In the genomic region with DNA sequence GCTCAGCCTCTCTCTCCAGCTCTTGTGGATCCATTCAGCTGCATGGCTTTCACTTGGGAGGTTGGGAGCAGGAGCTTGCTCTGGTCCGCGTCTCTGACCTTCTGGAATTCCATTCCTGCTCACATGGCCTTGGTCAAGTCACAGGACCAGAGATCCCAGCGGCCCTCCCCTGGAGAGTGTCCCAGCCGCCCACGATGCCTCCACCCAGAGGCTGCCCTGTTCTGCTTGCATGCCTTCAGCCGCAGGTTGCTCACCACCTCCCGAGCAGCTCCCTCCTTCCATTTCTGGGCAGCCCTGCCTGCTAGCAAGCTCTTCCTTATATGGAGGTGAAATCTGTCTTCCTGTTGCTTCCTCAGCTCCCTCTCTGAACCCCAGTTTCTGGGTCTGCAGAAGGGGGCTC, we compare ENCODE assay signal across 2 cellular contexts.
TF ChIP-seq lines count a peak whose summit lies in the region.

No MANE protein-coding gene starts in this region.

TF ChIP-seq in HEK293, 187 proteins besides CTCF, POLR2A, EP300 and RAD21 (continued from another document):
- TF ChIP-seq, protein P1, sequence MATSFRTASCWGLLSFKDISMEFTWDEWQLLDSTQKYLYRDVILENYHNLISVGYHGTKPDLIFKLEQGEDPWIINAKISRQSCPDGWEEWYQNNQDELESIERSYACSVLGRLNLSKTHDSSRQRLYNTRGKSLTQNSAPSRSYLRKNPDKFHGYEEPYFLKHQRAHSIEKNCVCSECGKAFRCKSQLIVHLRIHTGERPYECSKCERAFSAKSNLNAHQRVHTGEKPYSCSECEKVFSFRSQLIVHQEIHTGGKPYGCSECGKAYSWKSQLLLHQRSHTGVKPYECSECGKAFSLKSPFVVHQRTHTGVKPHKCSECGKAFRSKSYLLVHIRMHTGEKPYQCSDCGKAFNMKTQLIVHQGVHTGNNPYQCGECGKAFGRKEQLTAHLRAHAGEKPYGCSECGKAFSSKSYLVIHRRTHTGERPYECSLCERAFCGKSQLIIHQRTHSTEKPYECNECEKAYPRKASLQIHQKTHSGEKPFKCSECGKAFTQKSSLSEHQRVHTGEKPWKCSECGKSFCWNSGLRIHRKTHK (tag by site-specific recombination; IDR thresholded peaks at IDR 0.05) = no peak
- TF ChIP-seq GLIS2 (tag by site-specific recombination; IDR thresholded peaks at IDR 0.05) (peak; percentile 29; the same call in 1 of the 2 replicates), ZNF785 (tag by site-specific recombination; IDR thresholded peaks at IDR 0.05) (no peak), ZNF600 (tag by site-specific recombination; IDR thresholded peaks at IDR 0.05) (0 out of 2 replicates have a peak, but pooled peaks have one; percentile 42), ZNF626 (tag by site-specific recombination; IDR thresholded peaks at IDR 0.05) (no peak), SCRT1 (tag by site-specific recombination; IDR thresholded peaks at IDR 0.05; ENCODE audit: borderline replicate concordance) (peak; percentile 71; the same call in 1 of the 2 replicates), ZNF10 (tag by site-specific recombination; IDR thresholded peaks at IDR 0.05) (no peak), ZNF701 (tag by site-specific recombination; IDR thresholded peaks at IDR 0.05) (no peak), SCRT2 (tag by site-specific recombination; IDR thresholded peaks at IDR 0.05) (peak; percentile 88), ZNF174 (tag by site-specific recombination; IDR thresholded peaks at IDR 0.05) (no peak), ZNF768 (tag by site-specific recombination; IDR thresholded peaks at IDR 0.05) (no peak), GLIS1 (tag by site-specific recombination; IDR thresholded peaks at IDR 0.05) (peak; percentile 66), ZFHX2 (tag by site-specific recombination; conservative IDR thresholded peaks at IDR 0.05) (peak; percentile 60), ZIC2 (tag by site-specific recombination; IDR thresholded peaks at IDR 0.05) (peak; percentile 71), ZSCAN16 (tag by site-specific recombination; IDR thresholded peaks at IDR 0.05) (no peak)
- TF ChIP-seq, protein P2, sequence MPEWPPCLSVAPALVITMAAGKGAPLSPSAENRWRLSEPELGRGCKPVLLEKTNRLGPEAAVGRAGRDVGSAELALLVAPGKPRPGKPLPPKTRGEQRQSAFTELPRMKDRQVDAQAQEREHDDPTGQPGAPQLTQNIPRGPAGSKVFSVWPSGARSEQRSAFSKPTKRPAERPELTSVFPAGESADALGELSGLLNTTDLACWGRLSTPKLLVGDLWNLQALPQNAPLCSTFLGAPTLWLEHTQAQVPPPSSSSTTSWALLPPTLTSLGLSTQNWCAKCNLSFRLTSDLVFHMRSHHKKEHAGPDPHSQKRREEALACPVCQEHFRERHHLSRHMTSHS (tag by site-specific recombination; IDR thresholded peaks at IDR 0.05) = no peak
- TF ChIP-seq, protein P3, sequence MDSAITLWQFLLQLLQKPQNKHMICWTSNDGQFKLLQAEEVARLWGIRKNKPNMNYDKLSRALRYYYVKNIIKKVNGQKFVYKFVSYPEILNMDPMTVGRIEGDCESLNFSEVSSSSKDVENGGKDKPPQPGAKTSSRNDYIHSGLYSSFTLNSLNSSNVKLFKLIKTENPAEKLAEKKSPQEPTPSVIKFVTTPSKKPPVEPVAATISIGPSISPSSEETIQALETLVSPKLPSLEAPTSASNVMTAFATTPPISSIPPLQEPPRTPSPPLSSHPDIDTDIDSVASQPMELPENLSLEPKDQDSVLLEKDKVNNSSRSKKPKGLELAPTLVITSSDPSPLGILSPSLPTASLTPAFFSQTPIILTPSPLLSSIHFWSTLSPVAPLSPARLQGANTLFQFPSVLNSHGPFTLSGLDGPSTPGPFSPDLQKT (IDR thresholded peaks at IDR 0.05; ENCODE audit: borderline replicate concordance, low read depth, low read length) = no peak
- TF ChIP-seq, protein P4, sequence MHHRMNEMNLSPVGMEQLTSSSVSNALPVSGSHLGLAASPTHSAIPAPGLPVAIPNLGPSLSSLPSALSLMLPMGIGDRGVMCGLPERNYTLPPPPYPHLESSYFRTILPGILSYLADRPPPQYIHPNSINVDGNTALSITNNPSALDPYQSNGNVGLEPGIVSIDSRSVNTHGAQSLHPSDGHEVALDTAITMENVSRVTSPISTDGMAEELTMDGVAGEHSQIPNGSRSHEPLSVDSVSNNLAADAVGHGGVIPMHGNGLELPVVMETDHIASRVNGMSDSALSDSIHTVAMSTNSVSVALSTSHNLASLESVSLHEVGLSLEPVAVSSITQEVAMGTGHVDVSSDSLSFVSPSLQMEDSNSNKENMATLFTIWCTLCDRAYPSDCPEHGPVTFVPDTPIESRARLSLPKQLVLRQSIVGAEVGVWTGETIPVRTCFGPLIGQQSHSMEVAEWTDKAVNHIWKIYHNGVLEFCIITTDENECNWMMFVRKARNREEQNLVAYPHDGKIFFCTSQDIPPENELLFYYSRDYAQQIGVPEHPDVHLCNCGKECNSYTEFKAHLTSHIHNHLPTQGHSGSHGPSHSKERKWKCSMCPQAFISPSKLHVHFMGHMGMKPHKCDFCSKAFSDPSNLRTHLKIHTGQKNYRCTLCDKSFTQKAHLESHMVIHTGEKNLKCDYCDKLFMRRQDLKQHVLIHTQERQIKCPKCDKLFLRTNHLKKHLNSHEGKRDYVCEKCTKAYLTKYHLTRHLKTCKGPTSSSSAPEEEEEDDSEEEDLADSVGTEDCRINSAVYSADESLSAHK (tag by site-specific recombination; IDR thresholded peaks at IDR 0.05) = no peak

TF ChIP-seq in SK-N-SH, 30 proteins besides CTCF, POLR2A, EP300 and RAD21 (continued from another document):
- TF ChIP-seq, protein P5, sequence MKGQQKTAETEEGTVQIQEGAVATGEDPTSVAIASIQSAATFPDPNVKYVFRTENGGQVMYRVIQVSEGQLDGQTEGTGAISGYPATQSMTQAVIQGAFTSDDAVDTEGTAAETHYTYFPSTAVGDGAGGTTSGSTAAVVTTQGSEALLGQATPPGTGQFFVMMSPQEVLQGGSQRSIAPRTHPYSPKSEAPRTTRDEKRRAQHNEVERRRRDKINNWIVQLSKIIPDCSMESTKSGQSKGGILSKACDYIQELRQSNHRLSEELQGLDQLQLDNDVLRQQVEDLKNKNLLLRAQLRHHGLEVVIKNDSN (IDR thresholded peaks at IDR 0.05; ENCODE audit: borderline replicate concordance, low read depth) = no peak; the same call in 1 of the 2 replicates
- TF ChIP-seq TEAD4 (IDR thresholded peaks at IDR 0.05; ENCODE audit: borderline replicate concordance, insufficient read depth) = no peak
- TF ChIP-seq TCF12 (IDR thresholded peaks at IDR 0.05) = no peak
- no peak for TF ChIP-seq MEF2A (IDR thresholded peaks at IDR 0.05; ENCODE audit: borderline replicate concordance, low read depth)
